ENCODE assay signal across 19 cellular contexts in the genomic region with DNA sequence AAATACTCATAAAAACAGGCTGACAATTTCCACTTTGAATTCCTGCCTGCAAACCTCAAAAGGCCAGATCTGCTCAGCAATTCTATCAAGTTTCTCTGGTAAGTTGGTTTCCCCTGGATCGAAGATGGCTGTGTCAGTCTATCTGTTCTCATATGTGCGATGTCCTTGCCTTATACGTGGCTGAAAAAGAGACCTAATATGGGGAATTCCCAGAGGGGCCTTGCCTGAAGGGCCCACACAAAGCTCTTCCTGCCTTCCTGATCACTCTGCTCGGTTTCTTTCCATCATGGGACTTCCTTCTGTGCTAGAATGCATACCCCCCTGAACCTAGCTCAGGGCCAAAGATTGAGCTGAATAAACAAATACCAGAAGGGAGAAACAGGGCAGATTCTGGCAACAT. TPM values are rescaled to one million over a fixed set of nuclear protein-coding genes. Genes with fewer than 3 reads are reported as not detected.
DNase-seq lines count a peak whose midpoint lies in the region; ATAC-seq and TF ChIP-seq lines count a peak whose summit lies in the region.
"Had no signal": no experiment of that assay in that cellular context is flagged by ENCODE, and none has a peak within 500 bp of the region (broad histone marks: within the 10 kb centered on the region; RNA-seq: fewer than 3 reads in every experiment).

No MANE protein-coding gene starts in this region.

- H3K4me1 Mint-ChIP-seq in naive B cell (peaks cover 75 to 97% (median 92%) of the 10 kb centered on the region in 3 donors), nephron progenitor cell (peaks cover 10% of the 10 kb centered on the region)
- H3K4me1 Mint-ChIP-seq: activated CD8-positive, alpha-beta memory T cell treated with anti-CD3 and anti-CD28 coated beads, Interleukin-2, amount 10 ng/mL, durations not matched to agents 7 days and 5 days; CD4-positive, alpha-beta memory T cell had no signal

- ATAC-seq in GM18502 (IDR thresholded peaks at IDR 0.05; ENCODE audit: poor library complexity, unreplicated experiment) (peak; percentile 56), GM21390 (IDR thresholded peaks at IDR 0.05; ENCODE audit: unreplicated experiment) (peak; percentile 51), HG03342 (IDR thresholded peaks at IDR 0.05; ENCODE audit: unreplicated experiment) (peak; percentile 58), naive B cell (ENCODE audit: low read depth in 2 of 2) (peak; percentile 49)
- ATAC-seq: activated CD8-positive, alpha-beta memory T cell treated with anti-CD3 and anti-CD28 coated beads, Interleukin-2, amount 10 ng/mL, durations not matched to agents 7 days and 5 days; heart right ventricle; left colon; right lobe of liver had no signal

- peak overlapping the region; percentile 93 to 99 (median 98) for H3K27ac Mint-ChIP-seq in naive B cell
- H3K27ac Mint-ChIP-seq in nephron progenitor cell: no peak overlapping the region
- H3K27ac Mint-ChIP-seq: activated CD8-positive, alpha-beta memory T cell treated with anti-CD3 and anti-CD28 coated beads, Interleukin-2, amount 10 ng/mL, durations not matched to agents 7 days and 5 days; CD4-positive, alpha-beta memory T cell had no signal

- DNase-seq in naive B cell (peak; percentile 44), nephron progenitor cell (no peak), occipital lobe (lab: John Stamatoyannopoulos, UW) (no peak), NCI-H187 (lab: John Stamatoyannopoulos, UW) (no peak), NCI-H748 treated with DMSO at 0.1 percent for 48 hours (lab: John Stamatoyannopoulos, UW) (no peak)
- DNase-seq: activated CD8-positive, alpha-beta memory T cell treated with anti-CD3 and anti-CD28 coated beads, Interleukin-2, amount 10 ng/mL, durations not matched to agents 7 days and 5 days; CD4-positive, alpha-beta memory T cell; erythroblast; heart right ventricle; left colon; NCI-H1092 treated with DMSO at 0.1 percent for 48 hours; right lobe of liver had no signal

- H3K36me3 Mint-ChIP-seq in naive B cell (peaks cover 18 to 28% of the 10 kb centered on the region in 2 donors), nephron progenitor cell (ENCODE audit: low read depth) (no peaks in the 10 kb centered on the region)
- H3K36me3 Mint-ChIP-seq: activated CD8-positive, alpha-beta memory T cell treated with anti-CD3 and anti-CD28 coated beads, Interleukin-2, amount 10 ng/mL, durations not matched to agents 7 days and 5 days; CD4-positive, alpha-beta memory T cell had no signal

- H3K4me3 Mint-ChIP-seq in naive B cell: peak overlapping the region; percentile 37 to 86 (median 67)
- no peak overlapping the region for H3K4me3 Mint-ChIP-seq in nephron progenitor cell
- H3K4me3 Mint-ChIP-seq: activated CD8-positive, alpha-beta memory T cell treated with anti-CD3 and anti-CD28 coated beads, Interleukin-2, amount 10 ng/mL, durations not matched to agents 7 days and 5 days; CD4-positive, alpha-beta memory T cell had no signal

- no peak for TF ChIP-seq CTCF in nephron progenitor cell (IDR thresholded peaks at IDR 0.05)

- H3K9me3 Mint-ChIP-seq in naive B cell (no peaks in the 10 kb centered on the region), nephron progenitor cell (no peaks in the 10 kb centered on the region)

- H3K27me3 Mint-ChIP-seq in naive B cell: no peaks in the 10 kb centered on the region
- H3K27me3 Mint-ChIP-seq in nephron progenitor cell (ENCODE audit: low read depth, poor library complexity): peaks cover 26% of the 10 kb centered on the region

RNA-seq across cellular contexts. Expression of a gene that starts 13.2 kb away (rescaled TPM):
- 10 to 100 TPM; 15.0 to 44.0 (median 35.9) TPM for polyA plus RNA-seq in naive B cell (ENCODE audit: low read depth in 6 of 6)
- total RNA-seq in occipital lobe: not detected
- total RNA-seq: activated CD8-positive, alpha-beta memory T cell treated with anti-CD3 and anti-CD28 coated beads, Interleukin-2, amount 10 ng/mL, durations not matched to agents 7 days and 5 days; CD4-positive, alpha-beta memory T cell; heart right ventricle; left colon; myocyte; NCI-H460; right lobe of liver; subcutaneous adipose tissue had no signal
- polyA plus RNA-seq: adipose tissue; CD4-positive, alpha-beta memory T cell; heart right ventricle had no signal

RNA-seq across cellular contexts. Expression of a gene that starts 14.5 kb away (rescaled TPM):
- 1,000 to 10,000 TPM; 3,311 to 6,921 (median 4,382) TPM for polyA plus RNA-seq in naive B cell (ENCODE audit: low read depth in 6 of 6)
- 0.31 TPM for total RNA-seq in occipital lobe
- total RNA-seq: activated CD8-positive, alpha-beta memory T cell treated with anti-CD3 and anti-CD28 coated beads, Interleukin-2, amount 10 ng/mL, durations not matched to agents 7 days and 5 days; CD4-positive, alpha-beta memory T cell; myocyte; NCI-H460; subcutaneous adipose tissue had no signal
